ENCODE assay signal across 1 cellular context in genomic region chr15:57425842-57426241, GRCh38.
TF ChIP-seq lines count a peak whose summit lies in the region.

No MANE protein-coding gene starts in this region.

TF ChIP-seq in HepG2, 621 proteins besides CTCF, POLR2A, EP300 and RAD21 (continued from another document):
- TF ChIP-seq TERF1 (CRISPR knock-in tag; IDR thresholded peaks at IDR 0.05) (no peak), FOSL1 (CRISPR knock-in tag; IDR thresholded peaks at IDR 0.05; ENCODE audit: borderline replicate concordance) (no peak), MIXL1 (CRISPR knock-in tag; IDR thresholded peaks at IDR 0.05) (no peak), JARID2 (CRISPR knock-in tag; IDR thresholded peaks at IDR 0.05; ENCODE audit: insufficient replicate concordance) (no peak)
